Comparison of ENCODE assay signal across 8 cellular contexts in genomic region chr4:182145360-182145905, GRCh38.
DNase-seq lines count a peak whose midpoint lies in the region; ATAC-seq and TF ChIP-seq lines count a peak whose summit lies in the region.

No MANE protein-coding gene starts in this region.

- no peak for DNase-seq in activated CD4-positive, alpha-beta T cell treated with anti-CD3 and anti-CD28 coated beads, Interleukin-2, amount 10 ng/mL, durations not matched to agents 7 days and 5 days
- DNase-seq in activated CD4-positive, alpha-beta T cell treated with anti-CD3 and anti-CD28 coated beads, Interleukin-2, amount 50 U/mL, for 48 hours = no peak
- DNase-seq in glutamatergic neuron (no peak), aorta (no peak), NAMALWA (ENCODE audit: low spot score) (no peak), GM13976 (ENCODE audit: low spot score) (no peak)
- no peak for DNase-seq in stimulated activated naive CD8-positive, alpha-beta T cell treated with anti-CD3 and anti-CD28 coated beads, Interleukin-15, amount 100 ng/mL, for 72 hours

- TF ChIP-seq CTCF in glutamatergic neuron (IDR thresholded peaks at IDR 0.05; ENCODE audit: partially characterized antibody, unreplicated experiment) = no peak
- TF ChIP-seq CTCF in GM13976 (IDR thresholded peaks at IDR 0.05; ENCODE audit: borderline replicate concordance, control extremely low read depth, extremely low read depth, insufficient read depth, missing control alignments) = no peak

- H3K9me3 ChIP-seq in aorta (ENCODE audit: control insufficient read depth, low read length) = no peaks in the 10 kb centered on the region

- no peak overlapping the region for H3K27ac ChIP-seq in aorta (ENCODE audit: low read depth in 1 of 2, low read length in 2 of 2)

- H3K36me3 ChIP-seq in aorta (ENCODE audit: control insufficient read depth in 1 of 2, insufficient read depth in 2 of 2, low read length in 1 of 2) = no peaks in the 10 kb centered on the region

- H3K36me3 Mint-ChIP-seq in activated CD4-positive, alpha-beta T cell treated with anti-CD3 and anti-CD28 coated beads, Interleukin-2, amount 10 ng/mL, durations not matched to agents 7 days and 5 days (ENCODE audit: low read depth) = no peaks in the 10 kb centered on the region
- peaks cover 4% of the 10 kb centered on the region for H3K36me3 Mint-ChIP-seq in glutamatergic neuron (ENCODE audit: unreplicated experiment)

- peaks cover 59% of the 10 kb centered on the region for H3K27me3 Mint-ChIP-seq in activated CD4-positive, alpha-beta T cell treated with anti-CD3 and anti-CD28 coated beads, Interleukin-2, amount 10 ng/mL, durations not matched to agents 7 days and 5 days
- H3K27me3 Mint-ChIP-seq in glutamatergic neuron (ENCODE audit: unreplicated experiment) = peaks cover 21% of the 10 kb centered on the region
- peaks cover 73% of the 10 kb centered on the region for H3K27me3 Mint-ChIP-seq in stimulated activated naive CD8-positive, alpha-beta T cell treated with anti-CD3 and anti-CD28 coated beads, Interleukin-15, amount 100 ng/mL, for 72 hours

- no peak overlapping the region for H3K27ac Mint-ChIP-seq in activated CD4-positive, alpha-beta T cell treated with anti-CD3 and anti-CD28 coated beads, Interleukin-2, amount 10 ng/mL, durations not matched to agents 7 days and 5 days
- peak overlapping the region; percentile 68 for H3K27ac Mint-ChIP-seq in glutamatergic neuron (ENCODE audit: unreplicated experiment)
- H3K27ac Mint-ChIP-seq in stimulated activated naive CD8-positive, alpha-beta T cell treated with anti-CD3 and anti-CD28 coated beads, Interleukin-15, amount 100 ng/mL, for 72 hours = no peak overlapping the region

- ATAC-seq in SK-N-SH treated with all-trans-retinoic acid at 6 μM for 48 hours (peak; percentile 16; the same call in 2 of the 3 replicates), aorta (ENCODE audit: low FRiP score) (no peak)
- ATAC-seq in stimulated activated naive CD8-positive, alpha-beta T cell treated with anti-CD3 and anti-CD28 coated beads, Interleukin-15, amount 100 ng/mL, for 72 hours = no peak

- POLR2A ChIA-PET in activated CD4-positive, alpha-beta T cell treated with anti-CD3 and anti-CD28 coated beads, Interleukin-2, amount 10 ng/mL, durations not matched to agents 7 days and 5 days (lab: Charles Lee) = no interaction called here

- H3K4me1 ChIP-seq in aorta (ENCODE audit: control insufficient read depth in 1 of 2, insufficient read depth in 2 of 2, low read length in 2 of 2) = no peaks in the 10 kb centered on the region

- no peaks in the 10 kb centered on the region for H3K9me3 Mint-ChIP-seq in activated CD4-positive, alpha-beta T cell treated with anti-CD3 and anti-CD28 coated beads, Interleukin-2, amount 10 ng/mL, durations not matched to agents 7 days and 5 days
- H3K9me3 Mint-ChIP-seq in glutamatergic neuron (ENCODE audit: unreplicated experiment) = peaks cover 15% of the 10 kb centered on the region
- no peaks in the 10 kb centered on the region for H3K9me3 Mint-ChIP-seq in stimulated activated naive CD8-positive, alpha-beta T cell treated with anti-CD3 and anti-CD28 coated beads, Interleukin-15, amount 100 ng/mL, for 72 hours

- 32 to 44% methylated on average over 11 of the region's 11 CpGs for WGBS in aorta, 2 donors

- H3K27me3 ChIP-seq in aorta (ENCODE audit: control insufficient read depth in 1 of 2, insufficient read depth in 2 of 2, low read length in 1 of 2) = no peaks in the 10 kb centered on the region

- no peak overlapping the region for H3K4me3 ChIP-seq in aorta (ENCODE audit: low read length in 2 of 2)

- peak overlapping the region; percentile 58 for H3K4me3 Mint-ChIP-seq in activated CD4-positive, alpha-beta T cell treated with anti-CD3 and anti-CD28 coated beads, Interleukin-2, amount 10 ng/mL, durations not matched to agents 7 days and 5 days
- peak overlapping the region; percentile 95 for H3K4me3 Mint-ChIP-seq in glutamatergic neuron (ENCODE audit: unreplicated experiment)
- peak overlapping the region; percentile 39 to 49 for H3K4me3 Mint-ChIP-seq in stimulated activated naive CD8-positive, alpha-beta T cell treated with anti-CD3 and anti-CD28 coated beads, Interleukin-15, amount 100 ng/mL, for 72 hours

- CTCF ChIA-PET in activated CD4-positive, alpha-beta T cell treated with anti-CD3 and anti-CD28 coated beads, Interleukin-2, amount 10 ng/mL, durations not matched to agents 7 days and 5 days (lab: Charles Lee) = no interaction called here

- in situ Hi-C loops in GM13976 (cut with MboI; ENCODE audit: low sequenced_read_pairs, unreplicated experiment) = no loop called here

- peaks cover 10% of the 10 kb centered on the region for H3K4me1 Mint-ChIP-seq in activated CD4-positive, alpha-beta T cell treated with anti-CD3 and anti-CD28 coated beads, Interleukin-2, amount 10 ng/mL, durations not matched to agents 7 days and 5 days
- H3K4me1 Mint-ChIP-seq in glutamatergic neuron (ENCODE audit: low read depth, unreplicated experiment) = peaks cover 16% of the 10 kb centered on the region
- H3K4me1 Mint-ChIP-seq in stimulated activated naive CD8-positive, alpha-beta T cell treated with anti-CD3 and anti-CD28 coated beads, Interleukin-15, amount 100 ng/mL, for 72 hours = peaks cover 25% of the 10 kb centered on the region

- intact Hi-C loops in aorta (cut with DNase I) = no loop called here

TF ChIP-seq in SK-N-SH treated with all-trans-retinoic acid at 6 μM for 48 hours, 23 proteins besides CTCF, POLR2A, EP300 and RAD21:
- no peak for TF ChIP-seq RARB (CRISPR knock-in tag; IDR thresholded peaks at IDR 0.05)
- TF ChIP-seq, protein P1, sequence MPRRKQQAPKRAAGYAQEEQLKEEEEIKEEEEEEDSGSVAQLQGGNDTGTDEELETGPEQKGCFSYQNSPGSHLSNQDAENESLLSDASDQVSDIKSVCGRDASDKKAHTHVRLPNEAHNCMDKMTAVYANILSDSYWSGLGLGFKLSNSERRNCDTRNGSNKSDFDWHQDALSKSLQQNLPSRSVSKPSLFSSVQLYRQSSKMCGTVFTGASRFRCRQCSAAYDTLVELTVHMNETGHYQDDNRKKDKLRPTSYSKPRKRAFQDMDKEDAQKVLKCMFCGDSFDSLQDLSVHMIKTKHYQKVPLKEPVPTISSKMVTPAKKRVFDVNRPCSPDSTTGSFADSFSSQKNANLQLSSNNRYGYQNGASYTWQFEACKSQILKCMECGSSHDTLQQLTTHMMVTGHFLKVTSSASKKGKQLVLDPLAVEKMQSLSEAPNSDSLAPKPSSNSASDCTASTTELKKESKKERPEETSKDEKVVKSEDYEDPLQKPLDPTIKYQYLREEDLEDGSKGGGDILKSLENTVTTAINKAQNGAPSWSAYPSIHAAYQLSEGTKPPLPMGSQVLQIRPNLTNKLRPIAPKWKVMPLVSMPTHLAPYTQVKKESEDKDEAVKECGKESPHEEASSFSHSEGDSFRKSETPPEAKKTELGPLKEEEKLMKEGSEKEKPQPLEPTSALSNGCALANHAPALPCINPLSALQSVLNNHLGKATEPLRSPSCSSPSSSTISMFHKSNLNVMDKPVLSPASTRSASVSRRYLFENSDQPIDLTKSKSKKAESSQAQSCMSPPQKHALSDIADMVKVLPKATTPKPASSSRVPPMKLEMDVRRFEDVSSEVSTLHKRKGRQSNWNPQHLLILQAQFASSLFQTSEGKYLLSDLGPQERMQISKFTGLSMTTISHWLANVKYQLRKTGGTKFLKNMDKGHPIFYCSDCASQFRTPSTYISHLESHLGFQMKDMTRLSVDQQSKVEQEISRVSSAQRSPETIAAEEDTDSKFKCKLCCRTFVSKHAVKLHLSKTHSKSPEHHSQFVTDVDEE (CRISPR knock-in tag; IDR thresholded peaks at IDR 0.05) = no peak
- TF ChIP-seq, protein P2, sequence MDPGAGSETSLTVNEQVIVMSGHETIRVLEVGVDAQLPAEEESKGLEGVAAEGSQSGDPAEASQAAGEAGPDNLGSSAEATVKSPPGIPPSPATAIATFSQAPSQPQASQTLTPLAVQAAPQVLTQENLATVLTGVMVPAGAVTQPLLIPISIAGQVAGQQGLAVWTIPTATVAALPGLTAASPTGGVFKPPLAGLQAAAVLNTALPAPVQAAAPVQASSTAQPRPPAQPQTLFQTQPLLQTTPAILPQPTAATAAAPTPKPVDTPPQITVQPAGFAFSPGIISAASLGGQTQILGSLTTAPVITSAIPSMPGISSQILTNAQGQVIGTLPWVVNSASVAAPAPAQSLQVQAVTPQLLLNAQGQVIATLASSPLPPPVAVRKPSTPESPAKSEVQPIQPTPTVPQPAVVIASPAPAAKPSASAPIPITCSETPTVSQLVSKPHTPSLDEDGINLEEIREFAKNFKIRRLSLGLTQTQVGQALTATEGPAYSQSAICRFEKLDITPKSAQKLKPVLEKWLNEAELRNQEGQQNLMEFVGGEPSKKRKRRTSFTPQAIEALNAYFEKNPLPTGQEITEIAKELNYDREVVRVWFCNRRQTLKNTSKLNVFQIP (CRISPR knock-in tag; IDR thresholded peaks at IDR 0.05; ENCODE audit: borderline replicate concordance, low read depth) = no peak

Comparison
In these comparisons a context has a peak if more than half of its experiments do, and no peak if none do; other contexts are left out.
1. H3K4me3 Mint-ChIP-seq: peak in every context shown above with its lines; median percentile 95 in glutamatergic neuron; 58 in activated CD4-positive, alpha-beta T cell treated with anti-CD3 and anti-CD28 coated beads, Interleukin-2, amount 10 ng/mL, durations not matched to agents 7 days and 5 days; 44 in stimulated activated naive CD8-positive, alpha-beta T cell treated with anti-CD3 and anti-CD28 coated beads, Interleukin-15, amount 100 ng/mL, for 72 hours.